Comparison of ENCODE assay signal across 15 cellular contexts in the genomic region with DNA sequence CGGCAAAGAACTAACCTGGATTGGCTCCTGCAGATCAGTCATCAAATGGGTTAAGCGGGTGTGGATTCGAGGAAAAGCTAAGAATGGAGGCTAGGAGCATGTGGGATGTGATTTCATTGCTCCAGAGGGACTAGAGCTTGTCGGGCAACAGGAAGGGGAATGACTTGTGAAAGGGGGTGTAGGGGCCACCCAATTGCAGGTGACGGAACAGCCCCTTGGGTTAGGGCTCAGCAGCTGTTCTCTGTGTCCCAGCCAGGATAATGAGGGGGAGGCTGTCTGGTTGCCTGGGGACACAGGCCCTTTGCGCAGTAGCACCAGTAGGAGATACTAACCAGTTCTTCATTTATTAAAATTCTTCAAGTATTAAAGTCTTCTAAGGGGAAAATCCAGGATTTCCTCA. TPM values are rescaled to one million over a fixed set of nuclear protein-coding genes. Genes with fewer than 3 reads are reported as not detected.
DNase-seq lines count a peak whose midpoint lies in the region; ATAC-seq and TF ChIP-seq lines count a peak whose summit lies in the region.
"Had no signal": no experiment of that assay in that cellular context is flagged by ENCODE, and none has a peak within 500 bp of the region (broad histone marks: within the 10 kb centered on the region; RNA-seq: fewer than 3 reads in every experiment).

No MANE protein-coding gene starts in this region.

- TF ChIP-seq CTCF in HEK293 (tag by site-specific recombination; IDR thresholded peaks at IDR 0.05): no peak
- TF ChIP-seq CTCF in activated B cell treated with CpG ODN at 0.5 μM for 24 hours (IDR thresholded peaks at IDR 0.05): no peak
- TF ChIP-seq CTCF in left ventricle myocardium inferior (IDR thresholded peaks at IDR 0.05; ENCODE audit: borderline replicate concordance): no peak

- CTCF ChIA-PET in HEK293 (lab: Yijun Ruan, JAX) (interaction anchor here (0.8 to 1.3 kb wide), 3 partner anchors 44 to 362 kb away, joined by 3 to 5 read pairs (median 5); a partner anchor contains a TSS), activated B cell treated with CpG ODN at 0.5 μM for 24 hours (lab: Charles Lee) (no interaction called here)

- no peaks in the 10 kb centered on the region for H3K27me3 ChIP-seq in left ventricle myocardium inferior (ENCODE audit: low read depth)

- H3K36me3 ChIP-seq in HEK293 (ENCODE audit: control insufficient read depth in 2 of 2, insufficient read depth in 1 of 2, low read length in 2 of 2): no peaks in the 10 kb centered on the region
- no peaks in the 10 kb centered on the region for H3K36me3 ChIP-seq in left ventricle myocardium inferior

- peaks cover 59% of the 10 kb centered on the region for H3K4me1 Mint-ChIP-seq in activated B cell treated with CpG ODN at 0.5 μM for 24 hours

- peak overlapping the region; percentile 53 for H3K27ac Mint-ChIP-seq in activated B cell treated with CpG ODN at 0.5 μM for 24 hours

- no peak overlapping the region for H3K4me3 Mint-ChIP-seq in activated B cell treated with CpG ODN at 0.5 μM for 24 hours

- no peak overlapping the region for H3K4me3 ChIP-seq in HEK293 (ENCODE audit: low read depth, low read length)
- H3K4me3 ChIP-seq in left ventricle myocardium inferior: no peak overlapping the region

- intact Hi-C loops in activated B cell treated with CpG ODN at 0.5 μM for 24 hours (cut with micrococcal nuclease) (loop anchor here (10.0 kb wide), 2 partner anchors 328 to 552 kb away; a partner anchor contains a TSS), left ventricle myocardium inferior (cut with micrococcal nuclease) (no loop called here), posterior vena cava (cut with DNase I) (no loop called here)

- no peaks in the 10 kb centered on the region for H3K9me3 ChIP-seq in HEK293 (ENCODE audit: control insufficient read depth, insufficient read depth, low read depth, low read length)
- H3K9me3 ChIP-seq in left ventricle myocardium inferior (replicated peaks): no peaks in the 10 kb centered on the region

- H3K27ac ChIP-seq in HEK293 (ENCODE audit: extremely low read depth, low read depth, low read length) (no peak overlapping the region), left ventricle myocardium inferior (replicated peaks) (peak overlapping the region; percentile 59)
- H3K27ac ChIP-seq: C4-2B had no signal

- H3K4me1 ChIP-seq in HEK293 (ENCODE audit: control insufficient read depth, insufficient read depth, low read length) (peaks cover 5% of the 10 kb centered on the region; the same call in 1 of the 2 replicates), left ventricle myocardium inferior (peaks cover 65% of the 10 kb centered on the region)

- H3K9me3 Mint-ChIP-seq in activated B cell treated with CpG ODN at 0.5 μM for 24 hours: no peaks in the 10 kb centered on the region

- DNase-seq in activated B cell treated with CpG ODN at 0.5 μM for 24 hours (no peak), left ventricle myocardium inferior (peak; percentile 40), posterior vena cava (ENCODE audit: low spot score) (peak; percentile 28), DMS53 (lab: John Stamatoyannopoulos, UW) (no peak)
- DNase-seq in activated naive CD4-positive, alpha-beta T cell treated with Interleukin-2 at 50 U/mL for 16 hours: no peak
- DNase-seq: GF-D8, GOT3, NCI-H1092, NCI-H2081 treated with DMSO at 0.1 percent for 48 hours, NCI-H2227 treated with DMSO at 0.1 percent for 48 hours, NCI-H526 treated with DMSO at 0.1 percent for 48 hours, SIG-M5 had no signal

- H3K36me3 Mint-ChIP-seq in activated B cell treated with CpG ODN at 0.5 μM for 24 hours (ENCODE audit: low read depth): no peaks in the 10 kb centered on the region

- no peaks in the 10 kb centered on the region for H3K27me3 Mint-ChIP-seq in activated B cell treated with CpG ODN at 0.5 μM for 24 hours

- no peak for ATAC-seq in activated B cell treated with CpG ODN at 0.5 μM for 24 hours (ENCODE audit: low read depth)
- ATAC-seq in activated CD4-positive, CD25-positive, alpha-beta regulatory T cell treated with anti-CD3 and anti-CD28 coated beads, Interleukin-2, amount 50 U/mL, for 24 hours: no peak

- POLR2A ChIA-PET in HEK293 (lab: Yijun Ruan, JAX) (interaction anchor here (0.6 to 1.2 kb wide), 2 partner anchors 57 to 141 kb away, joined by 3 to 4 read pairs; a partner anchor contains a TSS), activated B cell treated with CpG ODN at 0.5 μM for 24 hours (lab: Charles Lee) (interaction anchor here (0.6 to 4.1 kb wide), 3 partner anchors 12 to 254 kb away, joined by 6 to 46 read pairs (median 27); a partner anchor contains a TSS)

TF ChIP-seq in HEK293, 187 proteins besides CTCF, POLR2A, EP300 and RAD21:
- TF ChIP-seq ZNF792 (tag by site-specific recombination; IDR thresholded peaks at IDR 0.05) (no peak), ZNF341 (tag by site-specific recombination; IDR thresholded peaks at IDR 0.05; ENCODE audit: low read depth) (peak; percentile 37; the same call in 1 of the 2 replicates)
TF ChIP-seq in HEK293: peak in this region for 1.

RNA-seq across cellular contexts. Expression of a gene that starts 25.0 kb away (rescaled TPM):
- 57.0 and 59.1 TPM in 2 replicates for total RNA-seq in activated B cell treated with CpG ODN at 0.5 μM for 24 hours
- 41.8 TPM for total RNA-seq in left ventricle myocardium inferior
- total RNA-seq in posterior vena cava: 10 to 100 TPM; 25.4 to 28.2 TPM

RNA-seq across cellular contexts. Expression of a gene that starts 57.4 kb away (rescaled TPM):
- 29.0 and 31.3 TPM in 2 replicates for total RNA-seq in activated B cell treated with CpG ODN at 0.5 μM for 24 hours
- 359 TPM for total RNA-seq in left ventricle myocardium inferior
- total RNA-seq in posterior vena cava: 10 to 100 TPM; 88.4 to 91.7 TPM

Comparison
In these comparisons a context has a peak if more than half of its experiments do, and no peak if none do; other contexts are left out.
1. DNase-seq: peak in left ventricle myocardium inferior (single experiment) and posterior vena cava (single experiment); none in activated B cell treated with CpG ODN at 0.5 μM for 24 hours (single experiment), DMS53 (single experiment) and activated naive CD4-positive, alpha-beta T cell treated with Interleukin-2 at 50 U/mL for 16 hours (single experiment).